8 cellular contexts compared by ENCODE assay signal in the genomic region with DNA sequence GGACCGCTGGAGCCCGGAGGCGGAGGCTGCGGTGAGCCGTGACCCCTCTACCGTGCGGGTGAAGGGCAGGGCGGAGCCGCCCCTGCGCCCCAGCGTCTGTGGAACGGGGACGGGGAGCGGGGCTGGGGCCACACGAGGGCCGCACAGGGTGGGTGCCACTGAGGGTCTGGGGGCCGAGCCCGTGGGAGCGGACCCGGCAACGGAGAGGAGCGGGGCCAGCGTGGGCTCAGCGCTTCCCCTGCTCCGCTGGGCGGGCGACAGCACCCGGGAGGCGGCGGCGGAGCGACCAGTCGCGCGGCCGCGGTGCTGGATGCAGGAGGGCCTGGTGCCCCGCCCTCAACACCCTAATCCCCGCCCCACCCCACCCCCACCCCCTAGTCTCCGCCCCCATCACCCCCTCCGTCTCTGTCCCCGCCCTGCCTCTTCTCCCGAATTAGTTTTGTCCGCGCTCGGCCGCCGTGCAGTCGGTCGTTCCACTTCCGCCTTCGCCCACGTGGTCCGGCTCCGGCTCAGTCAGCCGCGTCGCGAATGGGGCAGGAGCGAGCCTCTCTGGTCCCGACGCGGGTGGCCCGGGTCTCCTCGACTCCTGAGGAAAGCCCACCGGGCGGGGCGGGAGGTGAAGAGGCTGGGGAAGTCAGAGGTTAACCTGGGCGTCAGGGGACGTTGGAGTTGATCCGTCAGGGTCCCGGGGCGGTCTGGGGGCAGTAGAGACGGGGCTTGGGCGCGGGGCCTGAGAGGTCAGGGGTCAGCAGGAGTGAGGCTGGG. TPM values are rescaled to one million over a fixed set of nuclear protein-coding genes. Genes with fewer than 3 reads are reported as not detected.
DNase-seq lines count a peak whose midpoint lies in the region; ATAC-seq, FAIRE-seq and TF ChIP-seq lines count a peak whose summit lies in the region.

A gene (plus strand): TSS at position 512 of the 765 bp plus-strand sequence. CDS start 447 bp downstream, outside the sequence.

- no peaks in the 10 kb centered on the region for H3K27me3 Mint-ChIP-seq in Calu3 (ENCODE audit: unreplicated experiment)

- WGBS in HUES64 = under 1% methylated on average over 66 of the region's 76 CpGs

- peak; percentile 73 for TF ChIP-seq POLR2A in endothelial cell of umbilical vein (IDR thresholded peaks at IDR 0.05; ENCODE audit: low read depth, low read length)

- H4K20me1 ChIP-seq in OCI-LY3 (ENCODE audit: insufficient read depth, low read length) (0 out of 2 replicates have a peak, but pooled peaks cover 9% of the 10 kb centered on the region), endothelial cell of umbilical vein (replicated peaks; ENCODE audit: control insufficient read depth, extremely low read depth, insufficient read depth, low read length) (no peaks in the 10 kb centered on the region)

- peak; percentile 49 for ATAC-seq in GM21447 (IDR thresholded peaks at IDR 0.05; ENCODE audit: unreplicated experiment)

- H3K36me3 Mint-ChIP-seq in Calu3 (ENCODE audit: insufficient read depth, unreplicated experiment) = peaks cover 58% of the 10 kb centered on the region

- H3K36me3 ChIP-seq in HUES64 (ENCODE audit: insufficient read depth, low read length) = peaks cover 34% of the 10 kb centered on the region
- peaks cover 24% of the 10 kb centered on the region for H3K36me3 ChIP-seq in OCI-LY3 (replicated peaks; ENCODE audit: low read depth, low read length)
- peaks cover 13 to 18% of the 10 kb centered on the region in 2 experiments for H3K36me3 ChIP-seq in endothelial cell of umbilical vein (ENCODE audit: control insufficient read depth in 2 of 2, extremely low read depth in 1 of 2, insufficient read depth in 2 of 2, low read length in 2 of 2)

- FAIRE-seq in endothelial cell of umbilical vein (lab: Jason Lieb, UNC) = peak; percentile 89

- dilution Hi-C loops in endothelial cell of umbilical vein (cut with MboI; ENCODE audit: extremely low pct_ligation_motif_present, low sequenced_read_pairs) = no loop called here

- H3K27ac ChIP-seq in HUES64 (ENCODE audit: low read depth, low read length) = peak within 1 kb of the TSS; percentile 88
- H3K27ac ChIP-seq in OCI-LY3 (ENCODE audit: low read length) = peak within 1 kb of the TSS; percentile 58
- peak within 1 kb of the TSS; percentile 57 for H3K27ac ChIP-seq in endothelial cell of umbilical vein (ENCODE audit: insufficient read depth, low read depth, low read length)

- H3K4me1 ChIP-seq in HUES64 (ENCODE audit: insufficient read depth, low read length) = no peaks in the 10 kb centered on the region
- H3K4me1 ChIP-seq in OCI-LY3 (ENCODE audit: low read length) = peaks cover 19% of the 10 kb centered on the region
- H3K4me1 ChIP-seq in endothelial cell of umbilical vein (ENCODE audit: control insufficient read depth, extremely low read depth, insufficient read depth, low read length) = peaks cover 8% of the 10 kb centered on the region

- no TSS peak for BruUV-seq in Calu3 (replicated peaks; lab: Mats Ljungman, UMichigan)
- no TSS peak for BruUV-seq in endothelial cell of umbilical vein (replicated peaks; lab: Mats Ljungman, UMichigan)

- H3K79me2 ChIP-seq in OCI-LY3 (ENCODE audit: low read length) = peaks cover 43% of the 10 kb centered on the region
- H3K79me2 ChIP-seq in endothelial cell of umbilical vein (ENCODE audit: control insufficient read depth, insufficient read depth, low read length) = peaks cover 24% of the 10 kb centered on the region

- CTCF ChIA-PET in Calu3 (lab: Charles Lee) = interaction anchor here (0.7 kb wide), 1 partner anchor 75 kb away, joined by 6 read pairs; no protein-coding TSS in a partner anchor
- CTCF ChIA-PET in endothelial cell of umbilical vein (lab: Charles Lee) = interaction anchor here (0.6 to 1.2 kb wide), 3 partner anchors 21 to 778 kb away, joined by 4 to 7 read pairs (median 4); a partner anchor contains a TSS

- H3K4me3 ChIP-seq in HUES64 (ENCODE audit: low read length) = peak within 1 kb of the TSS; percentile 89
- peak within 1 kb of the TSS; percentile 99 for H3K4me3 ChIP-seq in OCI-LY3 (ENCODE audit: low read length)
- H3K4me3 ChIP-seq in endothelial cell of umbilical vein (replicated peaks in 1 of 3; ENCODE audit: insufficient read depth in 1 of 3, low read depth in 1 of 3, low read length in 3 of 3) = peak within 1 kb of the TSS; percentile 79 to 96 (median 96)

- POLR2A ChIA-PET in endothelial cell of umbilical vein (lab: Charles Lee) = interaction anchor here (0.6 kb wide), 4 partner anchors 9 to 1137 kb away, joined by 3 to 7 read pairs (median 3); no protein-coding TSS in a partner anchor

- H3K27ac Mint-ChIP-seq in Calu3 (ENCODE audit: unreplicated experiment) = peak within 1 kb of the TSS; percentile 97

- no peak for TF ChIP-seq CTCF in Calu3 (IDR thresholded peaks at IDR 0.05; ENCODE audit: unreplicated experiment)
- no peak for TF ChIP-seq CTCF in OCI-LY3 (IDR thresholded peaks at IDR 0.05; ENCODE audit: low read depth, low read length)
- no peak for TF ChIP-seq CTCF in endothelial cell of umbilical vein (IDR thresholded peaks at IDR 0.05; ENCODE audit: extremely low read depth in 1 of 2, insufficient read depth in 1 of 2, low read depth in 1 of 2, low read length in 2 of 2)

- H2AFZ ChIP-seq in OCI-LY3 (ENCODE audit: low read depth, low read length) = peak within 1 kb of the TSS; percentile 83
- peak within 1 kb of the TSS; percentile 83 for H2AFZ ChIP-seq in endothelial cell of umbilical vein (ENCODE audit: low read depth, low read length)

- peak; percentile 98 for DNase-seq in Calu3
- DNase-seq in activated CD8-positive, alpha-beta memory T cell treated with anti-CD3 and anti-CD28 coated beads, Interleukin-2, amount 50 U/mL, for 48 hours = peak; percentile 95
- DNase-seq in endothelial cell of umbilical vein (ENCODE audit: low read depth, low spot score) = peak; percentile 90
- DNase-seq in middle frontal gyrus (ENCODE audit: extremely low spot score, low spot score) = peak; percentile 90
- peak; percentile 85 to 91 for DNase-seq in stimulated activated CD8-positive, alpha-beta memory T cell treated with anti-CD3 and anti-CD28 coated beads, Interleukin-2, amount 100 ng/mL, for 1 hour (ENCODE audit: low read depth in 2 of 2)

- no peaks in the 10 kb centered on the region for H3K4me1 Mint-ChIP-seq in Calu3 (ENCODE audit: low read depth, unreplicated experiment)

- H3K9ac ChIP-seq in HUES64 (ENCODE audit: low read depth, low read length) = peak within 1 kb of the TSS; percentile 93
- peak within 1 kb of the TSS; percentile 98 for H3K9ac ChIP-seq in OCI-LY3 (ENCODE audit: low read length)
- peak within 1 kb of the TSS; percentile 83 for H3K9ac ChIP-seq in endothelial cell of umbilical vein (replicated peaks; ENCODE audit: extremely low read depth, insufficient read depth, low read length)

- 0 out of 2 replicates have a peak, but pooled peaks cover 3% of the 10 kb centered on the region for H3K9me3 ChIP-seq in HUES64 (ENCODE audit: insufficient read depth, low read depth, low read length)
- H3K9me3 ChIP-seq in OCI-LY3 (ENCODE audit: insufficient read depth, low read length) = no peaks in the 10 kb centered on the region
- H3K9me3 ChIP-seq in endothelial cell of umbilical vein (replicated peaks; ENCODE audit: control insufficient read depth, insufficient read depth, low read length) = no peaks in the 10 kb centered on the region

- H3K27me3 ChIP-seq in HUES64 (ENCODE audit: insufficient read depth, low read length) (no peaks in the 10 kb centered on the region), OCI-LY3 (ENCODE audit: low read depth, low read length) (no peaks in the 10 kb centered on the region), endothelial cell of umbilical vein (ENCODE audit: control insufficient read depth in 2 of 2, insufficient read depth in 2 of 2, low read length in 2 of 2) (no peaks in the 10 kb centered on the region)

- intact Hi-C loops in Calu3 (cut with micrococcal nuclease; ENCODE audit: unreplicated experiment) (no loop called here), endothelial cell of umbilical vein (cut with micrococcal nuclease) (loop anchor here (1.0 to 2.0 kb wide), 3 partner anchors 16 to 33 kb away; a partner anchor contains a TSS)

- no peaks in the 10 kb centered on the region for H3K9me1 ChIP-seq in endothelial cell of umbilical vein (replicated peaks; ENCODE audit: control insufficient read depth, extremely low read depth, insufficient read depth, low read length)

- peak within 1 kb of the TSS; percentile 89 for H3K4me2 ChIP-seq in OCI-LY3 (ENCODE audit: low read length)
- H3K4me2 ChIP-seq in endothelial cell of umbilical vein (ENCODE audit: insufficient read depth, low read length) = peak within 1 kb of the TSS; percentile 86

- peak within 1 kb of the TSS; percentile 100 for H3K4me3 Mint-ChIP-seq in Calu3 (ENCODE audit: low read depth, unreplicated experiment)

- H3K9me3 Mint-ChIP-seq in Calu3 (ENCODE audit: low read depth, unreplicated experiment) = no peaks in the 10 kb centered on the region

TF ChIP-seq in endothelial cell of umbilical vein, 7 proteins besides CTCF, POLR2A, EP300 and RAD21:
- no peak for TF ChIP-seq EZH2 (IDR thresholded peaks at IDR 0.05; ENCODE audit: borderline replicate concordance, low read depth, low read length, severe bottlenecking)
- TF ChIP-seq GATA2 (IDR thresholded peaks at IDR 0.05; ENCODE audit: insufficient read depth, insufficient read length, low read depth, low read length) = no peak
- TF ChIP-seq MYC (IDR thresholded peaks at IDR 0.05; ENCODE audit: low read depth, low read length) = peak; percentile 98
- TF ChIP-seq FOS (IDR thresholded peaks at IDR 0.05; ENCODE audit: borderline replicate concordance, insufficient read depth, low read length) = no peak
- TF ChIP-seq JUN (IDR thresholded peaks at IDR 0.05; ENCODE audit: borderline replicate concordance, insufficient read depth, insufficient read length, low read depth) = no peak
- peak; percentile 89 for TF ChIP-seq POLR2AphosphoS5 (IDR thresholded peaks at IDR 0.05; ENCODE audit: insufficient read depth, low read depth, low read length)
- TF ChIP-seq, protein P1, sequence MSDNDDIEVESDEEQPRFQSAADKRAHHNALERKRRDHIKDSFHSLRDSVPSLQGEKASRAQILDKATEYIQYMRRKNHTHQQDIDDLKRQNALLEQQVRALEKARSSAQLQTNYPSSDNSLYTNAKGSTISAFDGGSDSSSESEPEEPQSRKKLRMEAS (IDR thresholded peaks at IDR 0.05; ENCODE audit: insufficient read depth, insufficient read length) = peak; percentile 96

RNA-seq across cellular contexts. Expression of the gene that starts here (rescaled TPM):
- total RNA-seq in Calu3 (2022) = 81.3 and 95.5 TPM in 2 replicates
- polyA plus RNA-seq in HUES64 (2013, experiment 1 of 2) = 53.9 TPM
- polyA plus RNA-seq in HUES64 (2013, experiment 2 of 2) = 37.2 TPM
- total RNA-seq in endothelial cell of umbilical vein = 47.9 and 52.2 TPM in 2 replicates
- polyA plus RNA-seq in endothelial cell of umbilical vein = 29.0 and 33.9 TPM in 2 replicates
- polyA plus RNA-seq in endothelial cell of umbilical vein (2011; cell fraction: cytosol; rRNA removed) = 29.9 and 35.4 TPM in 2 replicates
- polyA plus RNA-seq in endothelial cell of umbilical vein (2011; cell fraction: nucleus; rRNA removed) = 44.9 and 59.3 TPM in 2 replicates
- polyA plus RNA-seq in endothelial cell of umbilical vein (2012) = 35.1 and 37.5 TPM in 2 replicates
- 27.6 and 33.4 TPM in 2 replicates for polyA minus RNA-seq in endothelial cell of umbilical vein
- polyA minus RNA-seq in endothelial cell of umbilical vein (2011; cell fraction: cytosol; rRNA and poly(A)+ RNA removed) = 34.2 TPM
- polyA minus RNA-seq in endothelial cell of umbilical vein (2011; cell fraction: nucleus; rRNA and poly(A)+ RNA removed) = 18.0 and 21.9 TPM in 2 replicates

Comparison
In these comparisons a context has a peak if more than half of its experiments do, and no peak if none do; other contexts are left out.
1. Peak in every context shown above with its lines: DNase-seq, ATAC-seq, H3K4me3 ChIP-seq and H3K27ac ChIP-seq.